10 cellular contexts compared by ENCODE assay signal in the genomic region with DNA sequence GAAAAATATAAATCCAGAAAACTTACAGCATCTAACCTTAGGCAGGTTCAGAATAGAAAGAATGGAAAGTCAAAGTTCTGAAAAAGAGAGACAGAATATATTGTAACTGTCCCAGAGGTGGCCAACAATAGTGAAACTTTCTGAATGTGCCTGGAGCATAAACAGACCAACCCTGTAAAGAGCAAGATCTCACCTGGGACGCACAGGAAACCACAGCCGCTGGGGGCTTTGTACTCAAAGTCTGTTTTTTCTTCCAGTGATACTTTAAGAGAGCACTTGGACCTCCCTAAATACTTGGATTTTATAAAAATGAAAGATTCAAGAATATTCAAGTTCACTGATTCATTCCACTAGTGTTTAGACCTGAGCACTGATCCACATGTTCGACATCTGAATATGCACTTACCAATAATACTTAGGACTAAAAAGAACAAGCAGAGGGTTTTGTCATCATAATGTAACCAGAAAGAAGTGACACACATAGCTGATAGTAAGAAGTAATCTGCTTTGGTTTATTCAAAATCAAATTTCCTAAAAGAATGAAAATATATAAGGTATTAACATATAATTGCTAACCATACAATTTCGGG. TPM values are rescaled to one million over a fixed set of nuclear protein-coding genes. Genes with fewer than 3 reads are reported as not detected.
A peak's percentile ranks its signal among the peaks of the same experiment; 100 is the strongest.
DNase-seq lines count a peak whose midpoint lies in the region; ATAC-seq and TF ChIP-seq lines count a peak whose summit lies in the region.
"Had no signal": no experiment of that assay in that cellular context is flagged by ENCODE, and none has a peak within 500 bp of the region (broad histone marks: within the 10 kb centered on the region; RNA-seq: fewer than 3 reads in every experiment).

No MANE protein-coding gene starts in this region.

- H3K27me3 ChIP-seq in Karpas-422 (ENCODE audit: low read length): no peaks in the 10 kb centered on the region
- no peaks in the 10 kb centered on the region for H3K27me3 ChIP-seq in Caco-2 (replicated peaks; ENCODE audit: control insufficient read depth, insufficient read depth, low read length)
- H3K27me3 ChIP-seq: SJSA1 had no signal

- CTCF ChIA-PET in Caco-2 (lab: Charles Lee): no interaction called here

- peaks cover 63% of the 10 kb centered on the region for H3K4me1 Mint-ChIP-seq in activated T-cell treated with anti-CD3 and anti-CD28 coated beads, Interleukin-2, amount 50 U/mL, for 24 hours (ENCODE audit: low read depth)
- H3K4me1 Mint-ChIP-seq in T-helper 1 cell treated with Interleukin-12 subunit alpha and Interleukin-12 subunit beta and Interleukin-4 antibody, amounts not matched to agents 30 μg/mL and 1 μg/mL, for 36 hours (ENCODE audit: low read depth): peaks cover 36% of the 10 kb centered on the region
- peaks cover 38% of the 10 kb centered on the region for H3K4me1 Mint-ChIP-seq in stimulated activated naive CD8-positive, alpha-beta T cell treated with anti-CD3 and anti-CD28 coated beads, Interleukin-15, Interleukin-2, amounts not matched to agents 100 ng/mL and 50 ng/mL, for 24 hours (ENCODE audit: low read depth)
- H3K4me1 Mint-ChIP-seq in Caco-2 (ENCODE audit: low read depth, unreplicated experiment): no peaks in the 10 kb centered on the region

- no peak for TF ChIP-seq CTCF in Caco-2 (IDR thresholded peaks at IDR 0.05; ENCODE audit: insufficient read depth in 1 of 2, low read depth in 1 of 2, low read length in 1 of 2, severe bottlenecking in 1 of 2, unreplicated experiment in 1 of 2)

- H4K20me1 ChIP-seq in Karpas-422 (ENCODE audit: insufficient read depth, low read depth, low read length): no peaks in the 10 kb centered on the region

- ATAC-seq in HG02798 (IDR thresholded peaks at IDR 0.05; ENCODE audit: poor library complexity, unreplicated experiment): peak; percentile 84

- peaks cover 90% of the 10 kb centered on the region for H3K36me3 Mint-ChIP-seq in activated T-cell treated with anti-CD3 and anti-CD28 coated beads, Interleukin-2, amount 50 U/mL, for 24 hours (ENCODE audit: low read depth)
- peaks cover 56% of the 10 kb centered on the region for H3K36me3 Mint-ChIP-seq in T-helper 1 cell treated with Interleukin-12 subunit alpha and Interleukin-12 subunit beta and Interleukin-4 antibody, amounts not matched to agents 30 μg/mL and 1 μg/mL, for 36 hours (ENCODE audit: low read depth)
- H3K36me3 Mint-ChIP-seq in stimulated activated naive CD8-positive, alpha-beta T cell treated with anti-CD3 and anti-CD28 coated beads, Interleukin-15, Interleukin-2, amounts not matched to agents 100 ng/mL and 50 ng/mL, for 24 hours (ENCODE audit: low read depth): peaks cover 75% of the 10 kb centered on the region
- H3K36me3 Mint-ChIP-seq in Caco-2 (ENCODE audit: insufficient read depth, unreplicated experiment): no peaks in the 10 kb centered on the region

- H3K9me2 ChIP-seq in Karpas-422 (replicated peaks; ENCODE audit: insufficient read depth, low read length): no peaks in the 10 kb centered on the region

- no peak overlapping the region for H3K9ac ChIP-seq in Karpas-422 (ENCODE audit: low read length)

- H3K36me3 ChIP-seq in Karpas-422 (ENCODE audit: insufficient read depth, low read length) (no peaks in the 10 kb centered on the region), Caco-2 (ENCODE audit: control insufficient read depth, insufficient read depth, low read length) (no peaks in the 10 kb centered on the region)
- H3K36me3 ChIP-seq: SJSA1 had no signal

- H3K4me3 Mint-ChIP-seq in activated T-cell treated with anti-CD3 and anti-CD28 coated beads, Interleukin-2, amount 50 U/mL, for 24 hours: peak overlapping the region; percentile 47
- peak overlapping the region; percentile 23 for H3K4me3 Mint-ChIP-seq in T-helper 1 cell treated with Interleukin-12 subunit alpha and Interleukin-12 subunit beta and Interleukin-4 antibody, amounts not matched to agents 30 μg/mL and 1 μg/mL, for 36 hours
- peak overlapping the region; percentile 35 for H3K4me3 Mint-ChIP-seq in stimulated activated naive CD8-positive, alpha-beta T cell treated with anti-CD3 and anti-CD28 coated beads, Interleukin-15, Interleukin-2, amounts not matched to agents 100 ng/mL and 50 ng/mL, for 24 hours
- no peak overlapping the region for H3K4me3 Mint-ChIP-seq in Caco-2 (ENCODE audit: unreplicated experiment)

- H3K4me1 ChIP-seq in Karpas-422 (ENCODE audit: low read length): no peaks in the 10 kb centered on the region
- H3K4me1 ChIP-seq in Caco-2: no peaks in the 10 kb centered on the region
- H3K4me1 ChIP-seq: SJSA1 had no signal

- H3K9me3 Mint-ChIP-seq in activated T-cell treated with anti-CD3 and anti-CD28 coated beads, Interleukin-2, amount 50 U/mL, for 24 hours: no peaks in the 10 kb centered on the region
- H3K9me3 Mint-ChIP-seq in T-helper 1 cell treated with Interleukin-12 subunit alpha and Interleukin-12 subunit beta and Interleukin-4 antibody, amounts not matched to agents 30 μg/mL and 1 μg/mL, for 36 hours: no peaks in the 10 kb centered on the region
- H3K9me3 Mint-ChIP-seq in stimulated activated naive CD8-positive, alpha-beta T cell treated with anti-CD3 and anti-CD28 coated beads, Interleukin-15, Interleukin-2, amounts not matched to agents 100 ng/mL and 50 ng/mL, for 24 hours: no peaks in the 10 kb centered on the region
- no peaks in the 10 kb centered on the region for H3K9me3 Mint-ChIP-seq in Caco-2 (ENCODE audit: unreplicated experiment)

- no peak overlapping the region for H3K4me3 ChIP-seq in Karpas-422 (ENCODE audit: low read length)
- H3K4me3 ChIP-seq in Caco-2 (ENCODE audit: low read depth, low read length): no peak overlapping the region
- H3K4me3 ChIP-seq: coronary artery, SJSA1 had no signal

- no peak overlapping the region for H3K4me2 ChIP-seq in Karpas-422 (ENCODE audit: low read depth, low read length, poor library complexity, severe bottlenecking)

- no peak overlapping the region for H3K27ac ChIP-seq in Karpas-422 (ENCODE audit: low read length)
- H3K27ac ChIP-seq: coronary artery, SJSA1 had no signal

- no peak overlapping the region for H2AFZ ChIP-seq in Karpas-422 (ENCODE audit: low read length)

- no peak for DNase-seq in activated T-cell treated with anti-CD3 and anti-CD28 coated beads, Interleukin-2, amount 50 U/mL, for 24 hours
- DNase-seq in activated T-cell treated with anti-CD3 and anti-CD28 coated beads, Interleukin-2, amount 50 U/mL, for 1 hour: no peak
- DNase-seq in Karpas-422 (no peak), Caco-2 (no peak), ureter (ENCODE audit: low spot score) (no peak)

- no peaks in the 10 kb centered on the region for H3K79me2 ChIP-seq in Karpas-422 (ENCODE audit: low read length)

- no peaks in the 10 kb centered on the region for H3K27me3 Mint-ChIP-seq in activated T-cell treated with anti-CD3 and anti-CD28 coated beads, Interleukin-2, amount 50 U/mL, for 24 hours
- no peaks in the 10 kb centered on the region for H3K27me3 Mint-ChIP-seq in T-helper 1 cell treated with Interleukin-12 subunit alpha and Interleukin-12 subunit beta and Interleukin-4 antibody, amounts not matched to agents 30 μg/mL and 1 μg/mL, for 36 hours (ENCODE audit: low read depth)
- no peaks in the 10 kb centered on the region for H3K27me3 Mint-ChIP-seq in stimulated activated naive CD8-positive, alpha-beta T cell treated with anti-CD3 and anti-CD28 coated beads, Interleukin-15, Interleukin-2, amounts not matched to agents 100 ng/mL and 50 ng/mL, for 24 hours
- H3K27me3 Mint-ChIP-seq in Caco-2 (ENCODE audit: insufficient read depth, unreplicated experiment): no peaks in the 10 kb centered on the region

- H3K27ac Mint-ChIP-seq in activated T-cell treated with anti-CD3 and anti-CD28 coated beads, Interleukin-2, amount 50 U/mL, for 24 hours: peak overlapping the region; percentile 90
- peak overlapping the region; percentile 58 for H3K27ac Mint-ChIP-seq in T-helper 1 cell treated with Interleukin-12 subunit alpha and Interleukin-12 subunit beta and Interleukin-4 antibody, amounts not matched to agents 30 μg/mL and 1 μg/mL, for 36 hours
- H3K27ac Mint-ChIP-seq in stimulated activated naive CD8-positive, alpha-beta T cell treated with anti-CD3 and anti-CD28 coated beads, Interleukin-15, Interleukin-2, amounts not matched to agents 100 ng/mL and 50 ng/mL, for 24 hours: peak overlapping the region; percentile 42
- H3K27ac Mint-ChIP-seq in Caco-2 (ENCODE audit: unreplicated experiment): no peak overlapping the region

- POLR2A ChIA-PET in Caco-2 (lab: Charles Lee): no interaction called here

- peaks cover 6% of the 10 kb centered on the region; the same call in 1 of the 2 replicates for H3K9me3 ChIP-seq in Karpas-422 (ENCODE audit: low read length)
- H3K9me3 ChIP-seq in Caco-2: no peaks in the 10 kb centered on the region
- H3K9me3 ChIP-seq: SJSA1 had no signal

- no TSS peak for BruUV-seq in Caco-2 (replicated peaks; lab: Mats Ljungman, UMichigan)

- intact Hi-C loops in Caco-2 (cut with micrococcal nuclease; ENCODE audit: unreplicated experiment): no loop called here

RNA-seq across cellular contexts. Expression of a gene that starts 35.3 kb away (rescaled TPM):
- 3.6 and 4.7 TPM in 2 replicates for total RNA-seq in Karpas-422 (2014; rRNA removed; shearing (Covaris generic); ENCODE audit: low replicate concordance)
- total RNA-seq in Caco-2 (2022) (3.9 TPM in 2 replicates), ureter (45.7 TPM)
